ENCODE assay signal across 14 cellular contexts in the genomic region with DNA sequence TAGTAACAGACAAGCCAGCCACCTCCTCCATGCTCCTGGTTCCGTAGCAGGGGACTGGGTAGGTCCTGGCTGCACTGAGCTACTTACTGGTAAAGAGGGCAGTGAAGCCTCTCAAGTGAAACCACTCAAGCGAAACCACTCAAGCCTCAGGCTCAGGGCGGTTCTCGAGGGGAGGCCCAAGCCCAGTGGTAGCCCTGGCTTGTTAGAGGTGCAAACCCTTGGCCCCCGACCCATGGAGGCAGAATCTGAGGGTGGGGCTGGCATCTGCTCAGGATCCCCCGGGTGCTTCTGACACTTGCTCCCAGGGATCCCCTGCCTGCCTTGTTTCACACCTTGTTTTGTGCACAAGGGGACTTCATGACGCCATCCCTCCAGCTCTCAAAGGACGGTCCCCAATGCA.
"Had no signal": no experiment of that assay in that cellular context is flagged by ENCODE, and none has a peak within 500 bp of the region (broad histone marks: within the 10 kb centered on the region; RNA-seq: fewer than 3 reads in every experiment).

No MANE protein-coding gene starts in this region.

- H3K36me3 ChIP-seq: ascending aorta, breast epithelium, tibial artery, vagina had no signal

- ATAC-seq: effector memory CD8-positive, alpha-beta T cell; foreskin keratinocyte; stimulated activated effector memory CD8-positive, alpha-beta T cell treated with anti-CD3 and anti-CD28 coated beads, Interleukin-12 subunit alpha, Interleukin-12 subunit beta, amount 100 ng/mL, for 72 hours had no signal

- DNase-seq: activated CD4-positive, alpha-beta T cell treated with anti-CD3 and anti-CD28 coated beads, Interleukin-2, amount 50 U/mL, for 4 hours; activated CD4-positive, CD25-positive, alpha-beta regulatory T cell treated with anti-CD3 and anti-CD28 coated beads, Interleukin-2, amount 50 U/mL, for 72 hours; activated naive CD4-positive, alpha-beta T cell treated with anti-CD3 and anti-CD28 coated beads for 36 hours; dermis blood vessel endothelial cell; effector memory CD8-positive, alpha-beta T cell; foreskin keratinocyte; mammary epithelial cell; T1000; tibial artery had no signal

- H3K27me3 ChIP-seq: ascending aorta, breast epithelium, foreskin keratinocyte, vagina had no signal

- H3K9me3 ChIP-seq: ascending aorta, breast epithelium, tibial artery, vagina had no signal

- H3K4me3 ChIP-seq: ascending aorta, breast epithelium, tibial artery, vagina had no signal

- H3K79me2 ChIP-seq: parathyroid adenoma had no signal

- H3K27ac ChIP-seq: ascending aorta, breast epithelium, foreskin keratinocyte, parathyroid adenoma, tibial artery, vagina had no signal

- H3K4me1 ChIP-seq: ascending aorta, breast epithelium, foreskin keratinocyte, parathyroid adenoma, tibial artery, vagina had no signal

- H3K9ac ChIP-seq: parathyroid adenoma had no signal

- H2AFZ ChIP-seq: parathyroid adenoma had no signal
